Comparison of ENCODE assay signal across 1 cellular context in genomic region chr4:61210186-61210939, GRCh38.
TF ChIP-seq lines count a peak whose summit lies in the region.

No MANE protein-coding gene starts in this region.

TF ChIP-seq in GM23338, 12 proteins besides CTCF, POLR2A, EP300 and RAD21 (continued from another document):
- TF ChIP-seq ZNF462 (CRISPR knock-in tag; IDR thresholded peaks at IDR 0.05), result no peak
